Comparison of ENCODE assay signal across 21 cellular contexts in genomic region chr12:116465892-116466291, GRCh38.
"Had no signal": no experiment of that assay in that cellular context is flagged by ENCODE, and none has a peak within 500 bp of the region (broad histone marks: within the 10 kb centered on the region; RNA-seq: fewer than 3 reads in every experiment).

No MANE protein-coding gene starts in this region.

- H3K9me3 ChIP-seq: gastrocnemius medialis, heart left ventricle, left lung, tibial nerve, uterus had no signal

- H3K4me1 Mint-ChIP-seq: activated naive CD4-positive, alpha-beta T cell treated with anti-CD3 and anti-CD28 coated beads, Interleukin-2, amount 10 ng/mL, durations not matched to agents 7 days and 5 days; activated naive CD8-positive, alpha-beta T cell treated with anti-CD3 and anti-CD28 coated beads, Interleukin-2, amount 50 U/mL, for 24 hours; central memory CD8-positive, alpha-beta T cell had no signal

- H3K27me3 ChIP-seq: brain microvascular endothelial cell, gastrocnemius medialis, heart left ventricle, left lung, tibial nerve, uterus had no signal

- H3K27ac ChIP-seq: brain microvascular endothelial cell, coronary artery, gastrocnemius medialis, heart left ventricle, left lung, tibial nerve, uterus had no signal

- H3K27me3 Mint-ChIP-seq: activated naive CD8-positive, alpha-beta T cell treated with anti-CD3 and anti-CD28 coated beads, Interleukin-2, amount 50 U/mL, for 24 hours; central memory CD8-positive, alpha-beta T cell had no signal

- H3K4me3 ChIP-seq: coronary artery, gastrocnemius medialis, heart left ventricle, left lung, tibial nerve, uterus had no signal

- H3K9me3 Mint-ChIP-seq: activated naive CD4-positive, alpha-beta T cell treated with anti-CD3 and anti-CD28 coated beads, Interleukin-2, amount 10 ng/mL, durations not matched to agents 7 days and 5 days; activated naive CD8-positive, alpha-beta T cell treated with anti-CD3 and anti-CD28 coated beads, Interleukin-2, amount 50 U/mL, for 24 hours; central memory CD8-positive, alpha-beta T cell; nephron progenitor cell had no signal

- ATAC-seq: activated naive CD8-positive, alpha-beta T cell treated with anti-CD3 and anti-CD28 coated beads, Interleukin-2, amount 50 U/mL, for 24 hours; gastrocnemius medialis; heart left ventricle; left lung; stimulated activated naive CD8-positive, alpha-beta T cell treated with anti-CD3 and anti-CD28 coated beads, Interleukin-15, Interleukin-2, amounts not matched to agents 100 U/mL and 50 U/mL, for 24 hours had no signal

- H3K4me3 Mint-ChIP-seq: activated naive CD4-positive, alpha-beta T cell treated with anti-CD3 and anti-CD28 coated beads, Interleukin-2, amount 10 ng/mL, durations not matched to agents 7 days and 5 days; activated naive CD8-positive, alpha-beta T cell treated with anti-CD3 and anti-CD28 coated beads, Interleukin-2, amount 50 U/mL, for 24 hours; central memory CD8-positive, alpha-beta T cell; nephron progenitor cell had no signal

- H3K4me1 ChIP-seq: gastrocnemius medialis, heart left ventricle, left lung, tibial nerve, uterus had no signal

- H3K36me3 ChIP-seq: brain microvascular endothelial cell, gastrocnemius medialis, heart left ventricle, left lung, tibial nerve, uterus had no signal

- H3K36me3 Mint-ChIP-seq: activated naive CD4-positive, alpha-beta T cell treated with anti-CD3 and anti-CD28 coated beads, Interleukin-2, amount 10 ng/mL, durations not matched to agents 7 days and 5 days had no signal

- DNase-seq: activated CD4-positive, alpha-beta T cell treated with anti-CD3 and anti-CD28 coated beads, Interleukin-2, amount 50 U/mL, for 1 hour; activated CD8-positive, alpha-beta memory T cell treated with anti-CD3 and anti-CD28 coated beads, Interleukin-2, amount 50 U/mL, for 4 hours; activated effector memory CD4-positive, alpha-beta T cell treated with Interleukin-2 at 50 U/mL for 16 hours; activated naive CD4-positive, alpha-beta T cell treated with anti-CD3 and anti-CD28 coated beads, Interleukin-2, amount 10 ng/mL, durations not matched to agents 7 days and 5 days; activated naive CD8-positive, alpha-beta T cell treated with anti-CD3 and anti-CD28 coated beads, Interleukin-2, amount 50 U/mL, for 24 hours; activated T-cell treated with anti-CD3 and anti-CD28 coated beads, Interleukin-2, amount 50 U/mL, for 48 hours; anterior cingulate cortex; gastrocnemius medialis; heart left ventricle; left lung; nephron progenitor cell; nucleus accumbens; stimulated activated CD4-positive, alpha-beta T cell treated with anti-CD3 and anti-CD28 coated beads, Interleukin-12 subunit alpha, Interleukin-12 subunit beta, amount 100 ng/mL, for 4 hours; stimulated activated CD4-positive, alpha-beta T cell treated with anti-CD3 and anti-CD28 coated beads, Interleukin-1b, Interleukin-23, amount 100 ng/mL, for 48 hours; stimulated activated naive CD8-positive, alpha-beta T cell treated with anti-CD3 and anti-CD28 coated beads, Interleukin-15, Interleukin-2, amounts not matched to agents 100 U/mL and 50 U/mL, for 24 hours; substantia nigra; uterus had no signal

- H3K27ac Mint-ChIP-seq: activated naive CD4-positive, alpha-beta T cell treated with anti-CD3 and anti-CD28 coated beads, Interleukin-2, amount 10 ng/mL, durations not matched to agents 7 days and 5 days; activated naive CD8-positive, alpha-beta T cell treated with anti-CD3 and anti-CD28 coated beads, Interleukin-2, amount 50 U/mL, for 24 hours had no signal
